7 cellular contexts compared by ENCODE assay signal in the genomic region with DNA sequence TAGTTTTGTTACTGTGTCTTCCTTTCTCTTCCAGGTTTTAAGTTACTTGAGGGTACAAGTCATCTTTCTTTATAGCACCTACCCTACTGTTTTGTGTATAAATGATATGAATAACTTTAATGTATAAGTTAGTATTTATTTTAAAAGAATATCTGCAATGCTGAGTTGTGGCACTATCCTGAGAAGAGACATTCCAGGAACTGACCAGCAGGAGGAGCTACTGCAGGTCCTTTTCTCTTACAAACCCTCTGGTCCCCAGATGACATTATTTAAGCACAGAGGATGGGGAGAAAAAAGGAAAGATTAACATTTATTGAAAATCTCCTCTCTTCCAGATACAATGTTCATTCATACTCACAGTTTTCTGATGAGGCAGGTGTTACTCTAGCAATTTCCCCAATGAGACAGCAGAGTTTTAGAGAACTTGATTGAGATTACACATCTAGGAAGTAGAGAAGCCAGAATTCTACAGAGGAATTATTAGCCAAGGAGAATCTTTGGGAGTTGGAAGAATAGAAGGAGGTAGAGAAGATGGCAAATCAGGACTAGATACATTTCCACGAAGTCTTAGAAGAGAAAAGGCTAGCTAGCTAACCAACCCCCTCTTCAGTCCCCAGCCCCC.
DNase-seq lines count a peak whose midpoint lies in the region; ATAC-seq and TF ChIP-seq lines count a peak whose summit lies in the region.

No MANE protein-coding gene starts in this region.

- H3K4me3 ChIP-seq in GM12864 (ENCODE audit: low read depth, low read length) (no peak overlapping the region), psoas muscle (no peak overlapping the region)

- H3K27me3 Mint-ChIP-seq in endothelial cell (ENCODE audit: unreplicated experiment): no peaks in the 10 kb centered on the region

- WGBS in psoas muscle, 3 donors: 17 to 40% (median 29%) methylated on average over 1 of the region's 1 CpG

- TF ChIP-seq CTCF in GM12864 (IDR thresholded peaks at IDR 0.05; ENCODE audit: low read depth, low read length, missing control alignments) (peak; percentile 77), endothelial cell (IDR thresholded peaks at IDR 0.05; ENCODE audit: unreplicated experiment) (peak; percentile 51), psoas muscle (IDR thresholded peaks at IDR 0.05) (peak; percentile 37)

- H3K27ac Mint-ChIP-seq in endothelial cell (ENCODE audit: unreplicated experiment): no peak overlapping the region

- peaks cover 4% of the 10 kb centered on the region for H3K4me1 Mint-ChIP-seq in endothelial cell (ENCODE audit: unreplicated experiment)

- peaks cover 4% of the 10 kb centered on the region for H3K9me3 Mint-ChIP-seq in endothelial cell (ENCODE audit: unreplicated experiment)

- ATAC-seq in GM21529 (IDR thresholded peaks at IDR 0.05; ENCODE audit: unreplicated experiment): peak; percentile 62
- ATAC-seq in psoas muscle: no peak
- ATAC-seq in HG02870 (IDR thresholded peaks at IDR 0.05; ENCODE audit: unreplicated experiment): no peak

- H3K36me3 ChIP-seq in psoas muscle (ENCODE audit: insufficient read depth in 1 of 2, low read depth in 1 of 2): no peaks in the 10 kb centered on the region

- intact Hi-C loops in psoas muscle (cut with DNase I): loop anchor here in 1 of 2 donors (10.0 kb wide), 2 partner anchors 154 to 354 kb away; no protein-coding TSS in a partner anchor

- no peaks in the 10 kb centered on the region for H3K27me3 ChIP-seq in psoas muscle (ENCODE audit: insufficient read depth in 3 of 3, low read length in 2 of 3)

- H3K4me1 ChIP-seq in psoas muscle: no peaks in the 10 kb centered on the region

- H3K9me3 ChIP-seq in psoas muscle: no peaks in the 10 kb centered on the region

- H3K4me3 Mint-ChIP-seq in endothelial cell (ENCODE audit: unreplicated experiment): no peak overlapping the region

- DNase-seq in GM12864 (ENCODE audit: low read depth): peak; percentile 1
- peak; percentile 4 for DNase-seq in NCI-H1048 (lab: John Stamatoyannopoulos, UW)
- peak; percentile 19 for DNase-seq in endothelial cell (ENCODE audit: low spot score)
- DNase-seq in psoas muscle: no peak
- no peak for DNase-seq in effector CD4-positive, alpha-beta T cell

- H3K36me3 Mint-ChIP-seq in endothelial cell (ENCODE audit: low read depth, unreplicated experiment): no peaks in the 10 kb centered on the region

- H3K27ac ChIP-seq in psoas muscle: no peak overlapping the region

Comparison
In these comparisons a context has a peak if more than half of its experiments do, and no peak if none do; other contexts are left out.
1. DNase-seq: peak in GM12864 (single experiment), NCI-H1048 (single experiment) and endothelial cell (single experiment); none in psoas muscle (0 of 2) and effector CD4-positive, alpha-beta T cell (single experiment).
2. Peak in every context shown above with its lines, with median percentiles within 50 percentile points of each other: CTCF ChIP-seq.